In the genomic region with DNA sequence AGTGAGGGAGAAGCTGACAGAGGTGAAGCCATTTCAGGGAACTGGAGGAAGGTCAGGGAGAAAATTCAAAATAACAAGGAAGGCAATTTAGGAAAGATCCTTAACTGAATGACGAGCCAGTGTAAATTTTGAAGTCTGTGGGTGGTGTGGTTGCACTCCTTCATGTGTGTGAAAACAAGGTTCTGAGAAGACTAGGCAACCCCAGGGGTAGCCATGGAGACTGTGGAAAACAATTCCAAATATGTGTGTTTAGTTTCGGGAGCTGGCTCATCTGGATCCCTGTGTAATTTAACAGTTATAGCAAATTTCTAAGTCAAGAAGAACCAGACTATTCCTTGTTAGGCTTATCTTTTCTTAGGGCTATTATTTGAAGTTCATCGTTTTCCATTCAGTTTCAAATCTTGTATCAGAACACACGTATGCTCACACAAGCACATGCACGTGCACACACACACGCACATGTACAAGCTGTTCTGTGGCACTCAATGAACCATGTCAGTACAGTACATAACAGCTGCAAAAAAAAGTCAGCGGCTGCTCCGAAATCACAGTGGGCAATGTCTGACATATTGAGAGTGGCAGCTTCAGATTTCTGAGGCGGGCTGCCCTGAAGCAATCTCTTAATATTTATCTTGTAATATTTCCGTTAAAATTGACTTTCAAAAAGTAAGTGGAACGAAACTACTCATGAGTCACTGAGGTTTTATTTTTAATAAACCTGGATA, we compare ENCODE assay signal across 11 cellular contexts.
A peak's percentile ranks its signal among the peaks of the same experiment; 100 is the strongest.
DNase-seq lines count a peak whose midpoint lies in the region; ATAC-seq and TF ChIP-seq lines count a peak whose summit lies in the region.
"Had no signal": no experiment of that assay in that cellular context is flagged by ENCODE, and none has a peak within 500 bp of the region (broad histone marks: within the 10 kb centered on the region; RNA-seq: fewer than 3 reads in every experiment).

No MANE protein-coding gene starts in this region.

- peaks cover 3% of the 10 kb centered on the region for H3K36me3 Mint-ChIP-seq in osteocyte (ENCODE audit: unreplicated experiment)

- H4K20me1 ChIP-seq in SK-N-SH (ENCODE audit: insufficient read depth): no peaks in the 10 kb centered on the region

- no peaks in the 10 kb centered on the region for H3K27me3 ChIP-seq in SK-N-SH (ENCODE audit: insufficient read depth)
- H3K27me3 ChIP-seq: adrenal gland had no signal

- H3K27ac ChIP-seq in SK-N-SH (ENCODE audit: low read depth in 2 of 2, low read length in 1 of 2): peak overlapping the region; percentile 36 to 84; a peak in 2 of 4 replicates
- H3K27ac ChIP-seq: adrenal gland had no signal

- no peak overlapping the region for H2AFZ ChIP-seq in SK-N-SH (ENCODE audit: low read depth)

- peak; percentile 42 for DNase-seq in AG20443 (ENCODE audit: low spot score)
- DNase-seq in SK-N-SH: no peak
- DNase-seq in fibroblast of villous mesenchyme (ENCODE audit: low read depth): peak; percentile 80
- no peak for DNase-seq in osteocyte (ENCODE audit: extremely low spot score, unreplicated experiment)
- DNase-seq in activated CD4-positive, CD25-positive, alpha-beta regulatory T cell treated with anti-CD3 and anti-CD28 coated beads, Interleukin-2, amount 50 U/mL, for 72 hours: no peak
- no peak for DNase-seq in SKM-1 treated with dmso at 0.1 percent for 144 hours (lab: John Stamatoyannopoulos, UW; ENCODE audit: unreplicated experiment)
- no peak for DNase-seq in OCI-M2 (lab: John Stamatoyannopoulos, UW; ENCODE audit: unreplicated experiment)
- DNase-seq: adrenal gland, C1 segment of cervical spinal cord, small intestine had no signal

- peak overlapping the region; percentile 100 for H3K27ac Mint-ChIP-seq in osteocyte (ENCODE audit: unreplicated experiment)

- no peaks in the 10 kb centered on the region for H3K36me3 ChIP-seq in SK-N-SH (replicated peaks in 1 of 2; ENCODE audit: control insufficient read depth in 1 of 2, insufficient read depth in 2 of 2, low read length in 1 of 2)
- H3K36me3 ChIP-seq: adrenal gland had no signal

- 72% methylated on average over 11 of the region's 11 CpGs for WGBS in SK-N-SH (ENCODE audit: low lambda C conversion rate)

- no peaks in the 10 kb centered on the region for H3K27me3 Mint-ChIP-seq in osteocyte (ENCODE audit: unreplicated experiment)

- ATAC-seq in HG02642 (IDR thresholded peaks at IDR 0.05; ENCODE audit: poor library complexity, unreplicated experiment): no peak

- H3K4me2 ChIP-seq in SK-N-SH: no peak overlapping the region

- H3K4me1 ChIP-seq in SK-N-SH (ENCODE audit: control insufficient read depth in 1 of 2, insufficient read depth in 2 of 2, low read depth in 1 of 2, low read length in 1 of 2): peaks cover 0 to 6% of the 10 kb centered on the region in 2 experiments; a peak in 3 of 4 replicates

- peaks cover 7% of the 10 kb centered on the region; the same call in 1 of the 2 replicates for H3K9me3 ChIP-seq in SK-N-SH
- H3K9me3 ChIP-seq: adrenal gland had no signal

- H3K4me3 Mint-ChIP-seq in osteocyte (ENCODE audit: unreplicated experiment): peak overlapping the region; percentile 54

- no peaks in the 10 kb centered on the region for H3K79me2 ChIP-seq in SK-N-SH (ENCODE audit: insufficient read depth)

- H3K9me2 ChIP-seq in SK-N-SH: no peaks in the 10 kb centered on the region

- no peak for TF ChIP-seq RAD21 in SK-N-SH (IDR thresholded peaks at IDR 0.05; ENCODE audit: low read length)

- 0 out of 4 replicates have a peak, but pooled peaks of 1 of the 2 experiments have one; percentile 10 for TF ChIP-seq EP300 in SK-N-SH (IDR thresholded peaks at IDR 0.05; ENCODE audit: borderline replicate concordance in 1 of 2, low read depth in 1 of 2, low read length in 1 of 2)

- CTCF ChIA-PET in SK-N-SH (lab: Yijun Ruan, JAX): interaction anchor here (1.0 kb wide), 1 partner anchor 20 kb away, joined by 3 read pairs; no protein-coding TSS in a partner anchor

- no peak overlapping the region for H3K9ac ChIP-seq in SK-N-SH

- POLR2A ChIA-PET in SK-N-SH (lab: Yijun Ruan, JAX): no interaction called here

- peaks cover 5% of the 10 kb centered on the region for H3F3A ChIP-seq in SK-N-SH (replicated peaks; ENCODE audit: insufficient read depth)

- H3K4me3 ChIP-seq in SK-N-SH (ENCODE audit: low read depth in 2 of 2, low read length in 1 of 2): no peak overlapping the region
- H3K4me3 ChIP-seq in fibroblast of villous mesenchyme (ENCODE audit: low read depth, low read length): no peak overlapping the region
- H3K4me3 ChIP-seq: adrenal gland had no signal

- no peak for TF ChIP-seq CTCF in SK-N-SH (IDR thresholded peaks at IDR 0.05)
- no peak for TF ChIP-seq CTCF in fibroblast of villous mesenchyme (IDR thresholded peaks at IDR 0.05; ENCODE audit: insufficient read depth, low read depth, low read length)
- no peak for TF ChIP-seq CTCF in osteocyte (IDR thresholded peaks at IDR 0.05)

- peaks cover 17% of the 10 kb centered on the region for H3K9me3 Mint-ChIP-seq in osteocyte (ENCODE audit: unreplicated experiment)

- H3K4me1 Mint-ChIP-seq in osteocyte (ENCODE audit: unreplicated experiment): peaks cover 80% of the 10 kb centered on the region

TF ChIP-seq in SK-N-SH, 30 proteins besides CTCF, POLR2A, EP300 and RAD21:
- no peak for TF ChIP-seq RXRA (IDR thresholded peaks at IDR 0.05; ENCODE audit: borderline replicate concordance, low read depth)
- TF ChIP-seq TAF1 (IDR thresholded peaks at IDR 0.05; ENCODE audit: borderline replicate concordance, low read depth, low read length): no peak
TF ChIP-seq in SK-N-SH: peak in this region for 0.

Comparison
In these comparisons a context has a peak if more than half of its experiments do, and no peak if none do; other contexts are left out.
1. DNase-seq: peak in AG20443 (single experiment) and fibroblast of villous mesenchyme (single experiment); none in SK-N-SH (single experiment), osteocyte (single experiment), activated CD4-positive, CD25-positive, alpha-beta regulatory T cell treated with anti-CD3 and anti-CD28 coated beads, Interleukin-2, amount 50 U/mL, for 72 hours (single experiment), SKM-1 treated with dmso at 0.1 percent for 144 hours (single experiment) and OCI-M2 (single experiment).